ENCODE assay signal across 25 cellular contexts in genomic region chr1:224919508-224919907, GRCh38.
"Had no signal": no experiment of that assay in that cellular context is flagged by ENCODE, and none has a peak within 500 bp of the region (broad histone marks: within the 10 kb centered on the region; RNA-seq: fewer than 3 reads in every experiment).

No MANE protein-coding gene starts in this region.

- H3K4me1 ChIP-seq: heart right ventricle, lower lobe of right lung, psoas muscle, right atrium auricular region, tibial nerve, uterus had no signal

- FAIRE-seq: keratinocyte, pancreas had no signal

- H3K4me3 ChIP-seq: body of pancreas, cardiac muscle cell, heart right ventricle, lower lobe of right lung, pancreas, psoas muscle, right atrium auricular region, tibial nerve, uterus had no signal

- H3K27me3 ChIP-seq: body of pancreas, cardiac muscle cell, pancreas, right atrium auricular region, tibial nerve, uterus had no signal

- H3K36me3 ChIP-seq: cardiac muscle cell, heart right ventricle, lower lobe of right lung, pancreas, right atrium auricular region, tibial nerve, uterus had no signal

- H3K9me3 ChIP-seq: pancreas, uterus had no signal

- H3K27ac ChIP-seq: body of pancreas, cardiac muscle cell, epithelial cell of prostate, heart right ventricle, lower lobe of right lung, pancreas, psoas muscle, right atrium auricular region, tibial nerve, uterus, VCaP had no signal

- ATAC-seq: activated CD8-positive, alpha-beta memory T cell treated with anti-CD3 and anti-CD28 coated beads, Interleukin-2, amount 10 ng/mL, durations not matched to agents 7 days and 5 days; activated CD8-positive, alpha-beta T cell treated with anti-CD3 and anti-CD28 coated beads for 36 hours; body of pancreas; heart right ventricle; left colon; lower lobe of right lung; naive thymus-derived CD8-positive, alpha-beta T cell; pancreas; psoas muscle had no signal

- DNase-seq: activated CD4-positive, alpha-beta T cell treated with anti-CD3 and anti-CD28 coated beads, Interleukin-2, amount 10 ng/mL, durations not matched to agents 7 days and 5 days; activated CD4-positive, CD25-positive, alpha-beta regulatory T cell treated with anti-CD3 and anti-CD28 coated beads, Interleukin-2, amount 50 U/mL, for 72 hours; activated CD8-positive, alpha-beta memory T cell treated with anti-CD3 and anti-CD28 coated beads, Interleukin-2, amount 10 ng/mL, durations not matched to agents 7 days and 5 days; activated CD8-positive, alpha-beta T cell treated with anti-CD3 and anti-CD28 coated beads for 36 hours; activated effector memory CD4-positive, alpha-beta T cell treated with anti-CD3 and anti-CD28 coated beads, Interleukin-2, amount 50 U/mL, for 16 hours; activated naive CD4-positive, alpha-beta T cell treated with anti-CD3 and anti-CD28 coated beads, Interleukin-2, amount 10 ng/mL, durations not matched to agents 7 days and 5 days; activated T-cell treated with anti-CD3 and anti-CD28 coated beads for 4 hours; anterior cingulate cortex; body of pancreas; cortex of kidney; heart right ventricle; left colon; lower lobe of right lung; naive thymus-derived CD8-positive, alpha-beta T cell; pancreas; psoas muscle; stimulated activated CD4-positive, alpha-beta T cell treated with anti-CD3 and anti-CD28 coated beads, Interleukin-12 subunit alpha, Interleukin-12 subunit beta, amount 100 ng/mL, for 4 hours; stimulated activated CD4-positive, alpha-beta T cell treated with anti-CD3 and anti-CD28 coated beads, Interleukin-4, amount 100 ng/mL, for 4 hours; uterus had no signal
